11 cellular contexts compared by ENCODE assay signal in the genomic region with DNA sequence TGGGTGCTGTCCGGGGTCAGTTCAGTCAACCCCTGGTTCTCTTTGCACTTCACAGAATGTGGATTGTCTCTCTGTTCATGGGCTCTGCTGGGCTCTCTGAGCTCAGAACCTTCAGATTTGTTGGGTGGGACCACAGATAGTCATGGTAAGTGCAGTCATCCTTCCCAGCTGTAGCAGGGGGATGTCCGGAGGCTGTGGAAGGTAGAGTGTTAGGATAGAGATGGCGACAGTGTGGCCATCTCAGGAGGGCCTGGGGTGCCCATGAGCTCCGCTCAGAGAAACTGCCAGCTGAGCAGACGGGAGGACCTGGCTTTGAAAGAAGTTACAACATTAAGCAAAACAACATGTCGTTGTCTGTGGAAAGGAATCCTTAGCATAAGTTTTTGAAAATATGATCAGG.
A peak's percentile ranks its signal among the peaks of the same experiment; 100 is the strongest.
DNase-seq lines count a peak whose midpoint lies in the region; ATAC-seq and TF ChIP-seq lines count a peak whose summit lies in the region.
"Had no signal": no experiment of that assay in that cellular context is flagged by ENCODE, and none has a peak within 500 bp of the region (broad histone marks: within the 10 kb centered on the region; RNA-seq: fewer than 3 reads in every experiment).

No MANE protein-coding gene starts in this region.

- peaks cover 0 to 2% (median 2%) of the 10 kb centered on the region in 3 donors for H3K27me3 Mint-ChIP-seq in CD14-positive monocyte (ENCODE audit: low read depth in 3 of 3)
- H3K27me3 Mint-ChIP-seq in activated naive CD8-positive, alpha-beta T cell treated with anti-CD3 and anti-CD28 coated beads for 36 hours = no peaks in the 10 kb centered on the region

- DNase-seq in CD14-positive monocyte (ENCODE audit: low spot score) = no peak
- DNase-seq in activated naive CD8-positive, alpha-beta T cell treated with anti-CD3 and anti-CD28 coated beads for 36 hours = no peak
- DNase-seq in NCI-H82 (lab: John Stamatoyannopoulos, UW) = no peak
- no peak for DNase-seq in Right ventricle myocardium superior
- no peak for DNase-seq in NOMO-1 treated with dmso at 0.1 percent for 144 hours (lab: John Stamatoyannopoulos, UW; ENCODE audit: unreplicated experiment)
- DNase-seq in GM13977 (ENCODE audit: low spot score) = no peak
- DNase-seq: NCI-H187, ovary had no signal

- ATAC-seq in GM19043 (IDR thresholded peaks at IDR 0.05; ENCODE audit: low read depth, unreplicated experiment) (peak; percentile 25), HG03045 (IDR thresholded peaks at IDR 0.05; ENCODE audit: unreplicated experiment) (peak; percentile 22), Right ventricle myocardium superior (ENCODE audit: poor library complexity) (no peak)

- peak overlapping the region; percentile 95 to 98 (median 98) for H3K27ac Mint-ChIP-seq in CD14-positive monocyte
- H3K27ac Mint-ChIP-seq in activated naive CD8-positive, alpha-beta T cell treated with anti-CD3 and anti-CD28 coated beads for 36 hours = peak overlapping the region; percentile 87

- peaks cover 11 to 16% of the 10 kb centered on the region in 2 donors for H3K36me3 Mint-ChIP-seq in CD14-positive monocyte
- peaks cover 18% of the 10 kb centered on the region for H3K36me3 Mint-ChIP-seq in activated naive CD8-positive, alpha-beta T cell treated with anti-CD3 and anti-CD28 coated beads for 36 hours

- H3K9me3 Mint-ChIP-seq in CD14-positive monocyte = no peaks in the 10 kb centered on the region
- H3K9me3 Mint-ChIP-seq in activated naive CD8-positive, alpha-beta T cell treated with anti-CD3 and anti-CD28 coated beads for 36 hours = peaks cover 3% of the 10 kb centered on the region
- H3K9me3 Mint-ChIP-seq: central memory CD8-positive, alpha-beta T cell had no signal

- in situ Hi-C loops in GM13977 (cut with MboI; ENCODE audit: low pct_unique_long_range_greater_than_20kb, low sequenced_read_pairs, unreplicated experiment) = no loop called here

- intact Hi-C loops in CD14-positive monocyte (cut with micrococcal nuclease) (loop anchor here in 1 of 2 donors (10.0 kb wide), 1 partner anchor 362 kb away; a partner anchor contains a TSS), Right ventricle myocardium superior (cut with DNase I) (no loop called here)

- H3K4me1 Mint-ChIP-seq in CD14-positive monocyte = peaks cover 46% of the 10 kb centered on the region
- H3K4me1 Mint-ChIP-seq in activated naive CD8-positive, alpha-beta T cell treated with anti-CD3 and anti-CD28 coated beads for 36 hours = peaks cover 48% of the 10 kb centered on the region

- H3K4me3 Mint-ChIP-seq in CD14-positive monocyte = peak overlapping the region; percentile 16 to 46
- H3K4me3 Mint-ChIP-seq in activated naive CD8-positive, alpha-beta T cell treated with anti-CD3 and anti-CD28 coated beads for 36 hours = peak overlapping the region; percentile 59

- no peak for TF ChIP-seq CTCF in CD14-positive monocyte (IDR thresholded peaks at IDR 0.05)
- TF ChIP-seq CTCF in GM13977 (IDR thresholded peaks at IDR 0.05; ENCODE audit: extremely low read depth, insufficient read depth, missing control alignments) = no peak
